8 cellular contexts compared by ENCODE assay signal in genomic region chr6:136967874-136968752, GRCh38. TPM values are rescaled to one million over a fixed set of nuclear protein-coding genes. Genes with fewer than 3 reads are reported as not detected.
DNase-seq lines count a peak whose midpoint lies in the region; ATAC-seq and TF ChIP-seq lines count a peak whose summit lies in the region.

No MANE protein-coding gene starts in this region.

- no peak overlapping the region for H2AFZ ChIP-seq in IMR-90 (replicated peaks; ENCODE audit: low read length, poor library complexity)

- peak; percentile 47; the same call in 1 of the 2 replicates for TF ChIP-seq RAD21 in IMR-90 (IDR thresholded peaks at IDR 0.05; ENCODE audit: low read length)

- no peak overlapping the region for H4K5ac ChIP-seq in IMR-90 (ENCODE audit: low read depth, low read length)

- H3K79me1 ChIP-seq in IMR-90 (ENCODE audit: low read depth in 1 of 2, low read length in 2 of 2) = no peaks in the 10 kb centered on the region

- intact Hi-C loops in IMR-90 (cut with micrococcal nuclease) = loop anchor here (2.0 kb wide), 1 partner anchor 673 kb away; no protein-coding TSS in a partner anchor
- intact Hi-C loops in Panc1 (cut with micrococcal nuclease; ENCODE audit: unreplicated experiment) = no loop called here

- H2BK5ac ChIP-seq in IMR-90 (ENCODE audit: low read depth, low read length, poor library complexity, severe bottlenecking) = no peak overlapping the region

- no peak overlapping the region for H3K9ac ChIP-seq in IMR-90 (ENCODE audit: low read depth, low read length)

- POLR2A ChIA-PET in IMR-90 (lab: Charles Lee; ENCODE audit: unreplicated experiment) (no interaction called here), Panc1 (lab: Charles Lee) (no interaction called here)

- TF ChIP-seq POLR2A in IMR-90 (IDR thresholded peaks at IDR 0.05; ENCODE audit: low read depth, low read length) = no peak

- H3K4ac ChIP-seq in IMR-90 (ENCODE audit: low read depth, low read length) = no peak overlapping the region

- dilution Hi-C loops in IMR-90 (cut with HindIII; ENCODE audit: low sequenced_read_pairs, unreplicated experiment) = no loop called here

- no peak overlapping the region for H3K27ac ChIP-seq in IMR-90 (ENCODE audit: insufficient read depth, low read length)
- no peak overlapping the region for H3K27ac ChIP-seq in Panc1 (ENCODE audit: low read length)
- no peak overlapping the region for H3K27ac ChIP-seq in thoracic aorta

- peaks cover 9% of the 10 kb centered on the region for H3K27me3 ChIP-seq in IMR-90 (ENCODE audit: control insufficient read depth, insufficient read depth, low read length)
- no peaks in the 10 kb centered on the region for H3K27me3 ChIP-seq in Panc1 (ENCODE audit: control insufficient read depth, insufficient read depth, low read length)
- H3K27me3 ChIP-seq in thoracic aorta (replicated peaks; ENCODE audit: insufficient read depth) = no peaks in the 10 kb centered on the region

- BruUV-seq in IMR-90 (replicated peaks; lab: Mats Ljungman, UMichigan) (no TSS peak), Panc1 (replicated peaks; lab: Mats Ljungman, UMichigan) (no TSS peak)

- in situ Hi-C loops in IMR-90 (cut with MboI; ENCODE audit: low sequenced_read_pairs) = no loop called here
- in situ Hi-C loops in Panc1 (cut with HindIII; ENCODE audit: low pct_unique_long_range_greater_than_20kb, low sequenced_read_pairs) = no loop called here

- TF ChIP-seq CTCF in IMR-90 (conservative IDR thresholded peaks at IDR 0.05; ENCODE audit: low read depth, low read length) (peak; percentile 59), Panc1 (IDR thresholded peaks at IDR 0.05) (peak; percentile 88), thoracic aorta (IDR thresholded peaks at IDR 0.05) (peak; percentile 41)

- no peak overlapping the region for H2AK5ac ChIP-seq in IMR-90 (ENCODE audit: low read depth, low read length)

- H2BK15ac ChIP-seq in IMR-90 (ENCODE audit: low read depth, low read length) = no peak overlapping the region

- H3K4me3 ChIP-seq in IMR-90 (ENCODE audit: insufficient read depth, low read depth, low read length) = no peak overlapping the region
- no peak overlapping the region for H3K4me3 ChIP-seq in Panc1 (ENCODE audit: low read depth in 2 of 2, low read length in 2 of 2)
- no peak overlapping the region for H3K4me3 ChIP-seq in thoracic aorta

- H3K9me3 ChIP-seq in IMR-90 (ENCODE audit: control insufficient read depth, insufficient read depth, low read length) = no peaks in the 10 kb centered on the region
- H3K9me3 ChIP-seq in Panc1 (ENCODE audit: control insufficient read depth, insufficient read depth, low read depth, low read length) = no peaks in the 10 kb centered on the region
- H3K9me3 ChIP-seq in thoracic aorta = no peaks in the 10 kb centered on the region

- no peaks in the 10 kb centered on the region for H3K36me3 ChIP-seq in IMR-90 (ENCODE audit: control insufficient read depth, insufficient read depth, low read length)
- H3K36me3 ChIP-seq in Panc1 (ENCODE audit: control insufficient read depth, insufficient read depth, low read length) = no peaks in the 10 kb centered on the region
- no peaks in the 10 kb centered on the region for H3K36me3 ChIP-seq in thoracic aorta

- no peak overlapping the region for H4K91ac ChIP-seq in IMR-90 (ENCODE audit: insufficient read depth, low read depth, low read length)

- DNase-seq in DMS53 treated with DMSO at 0.1 percent for 48 hours (lab: John Stamatoyannopoulos, UW; ENCODE audit: unreplicated experiment) = peak; percentile 51
- DNase-seq in IMR-90 = peak; percentile 58
- peak; percentile 51 for DNase-seq in Panc1 (ENCODE audit: low read depth, low spot score)
- DNase-seq in activated T-cell treated with anti-CD3 and anti-CD28 coated beads, Interleukin-2, amount 50 U/mL, for 1 hour = peak; percentile 54
- peak; percentile 59 for DNase-seq in fibroblast of peridontal ligament (ENCODE audit: extremely low read depth)
- DNase-seq in occipital lobe (lab: John Stamatoyannopoulos, UW) = peak; percentile 11
- no peak for DNase-seq in thoracic aorta (ENCODE audit: low spot score)

- CTCF ChIA-PET in IMR-90 (lab: Yijun Ruan, JAX) (interaction anchor here (0.6 to 1.2 kb wide), 3 partner anchors 21 to 273 kb away, joined by 3 read pairs; no protein-coding TSS in a partner anchor), Panc1 (lab: Charles Lee) (interaction anchor here (0.6 kb wide), 2 partner anchors 68 to 346 kb away, joined by 3 to 11 read pairs; no protein-coding TSS in a partner anchor)

- no peak overlapping the region for H3K14ac ChIP-seq in IMR-90 (replicated peaks; ENCODE audit: low read depth, low read length)

- H4K20me1 ChIP-seq in IMR-90 (ENCODE audit: insufficient read depth, low read length) = no peaks in the 10 kb centered on the region

- no peaks in the 10 kb centered on the region for H3K9me1 ChIP-seq in IMR-90 (ENCODE audit: insufficient read depth, low read length)

- H2BK20ac ChIP-seq in IMR-90 (ENCODE audit: low read depth, low read length) = no peak overlapping the region

- no peak overlapping the region for H3K56ac ChIP-seq in IMR-90 (ENCODE audit: extremely low read depth, insufficient read depth, low read length)

- H3K23ac ChIP-seq in IMR-90 (ENCODE audit: low read depth, low read length) = no peak overlapping the region

- no peak overlapping the region for H3K4me2 ChIP-seq in IMR-90 (ENCODE audit: low read depth, low read length)

- H3K18ac ChIP-seq in IMR-90 (ENCODE audit: low read depth, low read length) = no peak overlapping the region

- no peaks in the 10 kb centered on the region for H3K4me1 ChIP-seq in IMR-90 (ENCODE audit: control insufficient read depth, insufficient read depth, low read length)
- H3K4me1 ChIP-seq in Panc1 (ENCODE audit: control insufficient read depth, insufficient read depth, low read length) = no peaks in the 10 kb centered on the region
- H3K4me1 ChIP-seq in thoracic aorta (ENCODE audit: control insufficient read depth in 1 of 2, low read depth in 2 of 2) = no peaks in the 10 kb centered on the region

- 45% methylated on average over 2 of the region's 19 CpGs; no CpG with 5 or more reads in 1 of the 2 experiments for WGBS in IMR-90 (ENCODE audit: extremely low coverage in 2 of 2, insufficient read length in 1 of 2), 2 experiments

- H2BK120ac ChIP-seq in IMR-90 (ENCODE audit: low read depth, low read length) = no peak overlapping the region

- ATAC-seq in GM21717 (IDR thresholded peaks at IDR 0.05; ENCODE audit: unreplicated experiment) (peak; percentile 93), IMR-90 (ENCODE audit: low read depth) (peak; percentile 85), Panc1 (peak; percentile 95), thoracic aorta (ENCODE audit: insufficient number of reproducible peaks, low FRiP score, low read depth) (no peak)

- no peak overlapping the region for H4K8ac ChIP-seq in IMR-90 (ENCODE audit: low read depth in 2 of 2, low read length in 2 of 2)

- no peak overlapping the region for H2AK9ac ChIP-seq in IMR-90 (replicated peaks; ENCODE audit: low read depth, low read length, poor library complexity)

TF ChIP-seq in IMR-90, 13 proteins besides CTCF, POLR2A, EP300 and RAD21:
- TF ChIP-seq MAFK (IDR thresholded peaks at IDR 0.05; ENCODE audit: low read depth, low read length) = no peak
- TF ChIP-seq ELK1 (IDR thresholded peaks at IDR 0.05; ENCODE audit: borderline replicate concordance, low read depth, low read length) = no peak
- peak; percentile 49; the same call in 1 of the 2 replicates for TF ChIP-seq SMC3 (IDR thresholded peaks at IDR 0.05; ENCODE audit: low read depth, low read length)
- TF ChIP-seq BHLHE40 (IDR thresholded peaks at IDR 0.05; ENCODE audit: low read depth, low read length) = no peak
- no peak for TF ChIP-seq CEBPB (IDR thresholded peaks at IDR 0.05; ENCODE audit: low read depth, low read length)

RNA-seq across cellular contexts. Expression of gene SLC35D3, which starts 46.0 kb away (rescaled TPM):
- total RNA-seq in IMR-90 (2012; rRNA removed) = not detected in 2 replicates
- polyA plus RNA-seq in IMR-90 (2012; rRNA removed) = not detected in 2 replicates
- not detected in 2 replicates for polyA plus RNA-seq in IMR-90 (2012; cell fraction: cytosol; rRNA removed)
- 0.04 TPM in 1 of 2 replicates, not detected in the other for polyA plus RNA-seq in IMR-90 (2012; cell fraction: nucleus; rRNA removed; ENCODE audit: low replicate concordance)
- total RNA-seq in Panc1 (2021; ENCODE audit: unreplicated experiment) = not detected
- polyA plus RNA-seq in Panc1 (2012; ENCODE audit: insufficient read length) = not detected
- total RNA-seq in occipital lobe = not detected
- total RNA-seq in thoracic aorta = not detected
